Comparison of ENCODE assay signal across 19 cellular contexts in the genomic region with DNA sequence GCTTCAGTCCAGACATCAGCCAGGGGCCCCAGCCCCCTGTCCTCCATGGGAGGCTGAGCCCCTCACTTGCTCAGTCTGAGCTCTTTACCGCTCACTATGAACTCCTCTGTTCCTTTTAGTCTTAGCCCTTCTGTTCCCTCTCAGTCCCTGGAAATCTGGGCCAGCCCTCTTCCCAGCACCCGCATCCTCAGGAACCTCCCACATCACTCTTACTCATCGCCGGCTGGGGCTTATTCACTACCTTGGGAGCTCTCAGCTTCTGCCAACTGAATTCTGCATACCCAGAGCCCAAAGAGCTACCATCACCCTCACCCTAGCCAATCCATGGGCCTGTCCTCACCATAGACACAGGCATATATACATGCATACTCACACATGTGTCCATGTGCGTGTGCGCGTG. TPM values are rescaled to one million over a fixed set of nuclear protein-coding genes. Genes with fewer than 3 reads are reported as not detected.
DNase-seq lines count a peak whose midpoint lies in the region; ATAC-seq, FAIRE-seq and TF ChIP-seq lines count a peak whose summit lies in the region.
"Had no signal": no experiment of that assay in that cellular context is flagged by ENCODE, and none has a peak within 500 bp of the region (broad histone marks: within the 10 kb centered on the region; RNA-seq: fewer than 3 reads in every experiment).

No MANE protein-coding gene starts in this region.

- no peaks in the 10 kb centered on the region for H3K36me3 ChIP-seq in astrocyte (ENCODE audit: insufficient read depth, low read length)
- H3K36me3 ChIP-seq: heart left ventricle, neural progenitor cell, thoracic aorta had no signal

- intact Hi-C loops in Right ventricle myocardium inferior (cut with DNase I) (no loop called here), Right ventricle myocardium superior (cut with DNase I) (loop anchor here (10.0 kb wide), 1 partner anchor 185 kb away; no protein-coding TSS in a partner anchor), left colon (cut with DNase I, micrococcal nuclease) (loop anchor here in 1 of 2 donors (5.0 kb wide), 1 partner anchor 182 kb away; no protein-coding TSS in a partner anchor)

- DNase-seq in Right ventricle myocardium inferior (ENCODE audit: missing footprints): peak; percentile 49
- DNase-seq in Right ventricle myocardium superior: no peak
- DNase-seq in astrocyte (ENCODE audit: low read depth): peak; percentile 78
- DNase-seq in hepatic stellate cell (ENCODE audit: low spot score): peak; percentile 88
- no peak for DNase-seq in left colon
- DNase-seq in activated CD4-positive, alpha-beta T cell treated with anti-CD3 and anti-CD28 coated beads, Interleukin-2, amount 50 U/mL, for 48 hours: no peak
- no peak for DNase-seq in frontal cortex (ENCODE audit: low spot score in 2 of 2)
- DNase-seq in pons (ENCODE audit: low spot score): no peak
- DNase-seq: activated B cell treated with CpG ODN at 0.5 μM for 24 hours; activated T-cell treated with anti-CD3 and anti-CD28 coated beads for 4 hours; amniotic stem cell; NCI-H2081; NK-92 treated with Interleukin-12 subunit alpha and Interleukin-12 subunit beta, amount 100 ng/mL, for 24 hours had no signal

- H3K9me3 ChIP-seq in astrocyte (ENCODE audit: insufficient read depth, low read depth, low read length): no peaks in the 10 kb centered on the region
- H3K9me3 ChIP-seq: heart left ventricle, thoracic aorta had no signal

- FAIRE-seq in astrocyte (lab: Jason Lieb, UNC): no peak
- FAIRE-seq in frontal cortex (lab: Jason Lieb, UNC): no peak

- no peaks in the 10 kb centered on the region for H3K36me3 Mint-ChIP-seq in astrocyte (ENCODE audit: low read depth, unreplicated experiment)

- peaks cover 77% of the 10 kb centered on the region for H3K27me3 Mint-ChIP-seq in astrocyte (ENCODE audit: low read depth, unreplicated experiment)

- H3K27ac ChIP-seq in astrocyte (ENCODE audit: low read depth, low read length): no peak overlapping the region
- H3K27ac ChIP-seq: heart left ventricle, neural progenitor cell, skin epidermis, thoracic aorta had no signal

- H4K20me1 ChIP-seq in astrocyte (ENCODE audit: insufficient read depth, low read length): no peaks in the 10 kb centered on the region

- H3K27ac Mint-ChIP-seq in astrocyte (ENCODE audit: unreplicated experiment): no peak overlapping the region
- H3K27ac Mint-ChIP-seq: activated B cell treated with CpG ODN at 0.5 μM for 24 hours, neural progenitor cell had no signal

- H3K4me1 Mint-ChIP-seq in astrocyte (ENCODE audit: low read depth, unreplicated experiment): peaks cover 5% of the 10 kb centered on the region
- H3K4me1 Mint-ChIP-seq: activated B cell treated with CpG ODN at 0.5 μM for 24 hours had no signal

- H3K79me2 ChIP-seq in astrocyte (ENCODE audit: insufficient read depth, low read length): no peaks in the 10 kb centered on the region

- no peak overlapping the region for H3K4me3 Mint-ChIP-seq in astrocyte (ENCODE audit: unreplicated experiment)
- H3K4me3 Mint-ChIP-seq: activated B cell treated with CpG ODN at 0.5 μM for 24 hours, neural progenitor cell had no signal

- H3K4me3 ChIP-seq in astrocyte (ENCODE audit: insufficient read depth, low read depth, low read length): no peak overlapping the region
- H3K4me3 ChIP-seq: heart left ventricle, neural progenitor cell, skin epidermis, thoracic aorta had no signal

- TF ChIP-seq CTCF in astrocyte (IDR thresholded peaks at IDR 0.05; ENCODE audit: insufficient read depth, low read depth, low read length): no peak

- no peak for ATAC-seq in Right ventricle myocardium inferior
- no peak for ATAC-seq in Right ventricle myocardium superior (ENCODE audit: poor library complexity)
- ATAC-seq in left colon: no peak
- ATAC-seq: heart left ventricle had no signal

- H3K4me1 ChIP-seq in astrocyte (ENCODE audit: insufficient read depth, low read length): no peaks in the 10 kb centered on the region

- peaks cover 44% of the 10 kb centered on the region for H3K27me3 ChIP-seq in astrocyte (ENCODE audit: insufficient read depth, low read length)

- H3K4me2 ChIP-seq in astrocyte (ENCODE audit: low read length): no peak overlapping the region
- H3K4me2 ChIP-seq: neural progenitor cell had no signal

- peaks cover 5% of the 10 kb centered on the region for H3K9me3 Mint-ChIP-seq in astrocyte (ENCODE audit: unreplicated experiment)

- no peak overlapping the region for H2AFZ ChIP-seq in astrocyte (ENCODE audit: low read depth, low read length)
- H2AFZ ChIP-seq: neural progenitor cell had no signal

- H3K9ac ChIP-seq in astrocyte (ENCODE audit: low read length): no peak overlapping the region
- H3K9ac ChIP-seq: neural progenitor cell had no signal

RNA-seq across cellular contexts. Expression of a gene that starts 11.5 kb away (rescaled TPM):
- not detected for total RNA-seq in Right ventricle myocardium inferior
- not detected for total RNA-seq in Right ventricle myocardium superior
- total RNA-seq in astrocyte: not detected in 2 replicates
- not detected for total RNA-seq in left colon
- total RNA-seq in frontal cortex: under 0.01 TPM
- total RNA-seq: A673, activated B cell treated with CpG ODN at 0.5 μM for 24 hours, heart left ventricle, lower leg skin, thoracic aorta had no signal

RNA-seq across cellular contexts. Expression of a gene that starts 50.3 kb away (rescaled TPM):
- total RNA-seq in Right ventricle myocardium inferior (not detected), Right ventricle myocardium superior (not detected), astrocyte (0.07 and 0.29 TPM in 2 replicates), left colon (not detected), frontal cortex (not detected)
- total RNA-seq: activated B cell treated with CpG ODN at 0.5 μM for 24 hours, heart left ventricle, thoracic aorta had no signal

Comparison
In these comparisons a context has a peak if more than half of its experiments do, and no peak if none do; other contexts are left out.
1. DNase-seq: peak in Right ventricle myocardium inferior (single experiment), astrocyte (single experiment) and hepatic stellate cell (single experiment); none in Right ventricle myocardium superior (single experiment), left colon (0 of 2), activated CD4-positive, alpha-beta T cell treated with anti-CD3 and anti-CD28 coated beads, Interleukin-2, amount 50 U/mL, for 48 hours (0 of 2), frontal cortex (0 of 2) and pons (single experiment).